In genomic region chr7:142123184-142123583, GRCh38 we compare ENCODE assay signal across 9 cellular contexts. TPM values are rescaled to one million over a fixed set of nuclear protein-coding genes. Genes with fewer than 3 reads are reported as not detected.
"Had no signal": no experiment of that assay in that cellular context is flagged by ENCODE, and none has a peak within 500 bp of the region (broad histone marks: within the 10 kb centered on the region; RNA-seq: fewer than 3 reads in every experiment).

No MANE protein-coding gene starts in this region.

- FAIRE-seq: H54 had no signal

- H3K9ac ChIP-seq: GM23248 had no signal

- H3K4me3 ChIP-seq: GM23248 had no signal

- H3K27ac ChIP-seq: GM23248, HL-60 had no signal

- DNase-seq: GM23248, GOT3, H9, HCEC 1CT, Kasumi-1, KG1 had no signal

- H2AFZ ChIP-seq: GM23248 had no signal

RNA-seq across cellular contexts. Expression of gene MGAM2, which starts 11.7 kb away (rescaled TPM):
- total RNA-seq: GM23248, H9 had no signal
- polyA plus RNA-seq: GM23248, IgD-negative memory B cell had no signal
